Comparison of ENCODE assay signal across 31 cellular contexts in genomic region chr16:79843145-79843544, GRCh38.
"Had no signal": no experiment of that assay in that cellular context is flagged by ENCODE, and none has a peak within 500 bp of the region (broad histone marks: within the 10 kb centered on the region; RNA-seq: fewer than 3 reads in every experiment).

No MANE protein-coding gene starts in this region.

- H3K4me1 Mint-ChIP-seq: IgD-negative memory B cell had no signal

- H3K4me3 Mint-ChIP-seq: activated CD8-positive, alpha-beta T cell treated with anti-CD3 and anti-CD28 coated beads, Interleukin-2, amount 10 ng/mL, durations not matched to agents 7 days and 5 days; activated naive CD4-positive, alpha-beta T cell treated with anti-CD3 and anti-CD28 coated beads, Interleukin-2, amount 10 ng/mL, durations not matched to agents 7 days and 5 days; activated naive CD8-positive, alpha-beta T cell; activated naive CD8-positive, alpha-beta T cell treated with anti-CD3 and anti-CD28 coated beads, Interleukin-2, amount 50 U/mL, for 24 hours; brain; IgD-negative memory B cell had no signal

- H3K36me3 Mint-ChIP-seq: activated naive CD4-positive, alpha-beta T cell treated with anti-CD3 and anti-CD28 coated beads, Interleukin-2, amount 10 ng/mL, durations not matched to agents 7 days and 5 days; activated naive CD8-positive, alpha-beta T cell; brain; IgD-negative memory B cell had no signal

- H3K9me3 Mint-ChIP-seq: activated naive CD4-positive, alpha-beta T cell treated with anti-CD3 and anti-CD28 coated beads, Interleukin-2, amount 10 ng/mL, durations not matched to agents 7 days and 5 days; activated naive CD8-positive, alpha-beta T cell treated with anti-CD3 and anti-CD28 coated beads, Interleukin-2, amount 50 U/mL, for 24 hours; IgD-negative memory B cell had no signal

- H3K27ac Mint-ChIP-seq: activated CD8-positive, alpha-beta T cell treated with anti-CD3 and anti-CD28 coated beads, Interleukin-2, amount 10 ng/mL, durations not matched to agents 7 days and 5 days; activated naive CD4-positive, alpha-beta T cell treated with anti-CD3 and anti-CD28 coated beads, Interleukin-2, amount 10 ng/mL, durations not matched to agents 7 days and 5 days; activated naive CD8-positive, alpha-beta T cell; activated naive CD8-positive, alpha-beta T cell treated with anti-CD3 and anti-CD28 coated beads, Interleukin-2, amount 50 U/mL, for 24 hours; brain; IgD-negative memory B cell had no signal

- DNase-seq: activated CD4-positive, alpha-beta T cell treated with anti-CD3 and anti-CD28 coated beads for 1 hour; activated CD4-positive, CD25-positive, alpha-beta regulatory T cell; activated CD8-positive, alpha-beta T cell treated with anti-CD3 and anti-CD28 coated beads, Interleukin-2, amount 10 ng/mL, durations not matched to agents 7 days and 5 days; activated effector memory CD4-positive, alpha-beta T cell treated with Interleukin-2 at 50 U/mL for 16 hours; activated naive CD4-positive, alpha-beta T cell treated with anti-CD3 and anti-CD28 coated beads, Interleukin-2, amount 10 ng/mL, durations not matched to agents 7 days and 5 days; activated naive CD8-positive, alpha-beta T cell treated with anti-CD3 and anti-CD28 coated beads, Interleukin-2, amount 50 U/mL, for 24 hours; anterior cingulate cortex; caudate nucleus; cerebellar nuclear complex; Kasumi-1; KG1; MG63; NCI-H1048; NCI-H1105 treated with DMSO at 0.1 percent for 48 hours; NCI-H1436; NCI-H1694; NCI-H1930; NCI-H2081 treated with DMSO at 0.1 percent for 48 hours; NCI-H226; NCI-H446 treated with DMSO at 0.1 percent for 48 hours; NCI-H524; NCI-H69; NCI-H82; SHP77 treated with DMSO at 0.1 percent for 48 hours; SK-N-SH; T-helper 9 cell; WERI-Rb-1 had no signal

- H3K27me3 Mint-ChIP-seq: activated naive CD4-positive, alpha-beta T cell treated with anti-CD3 and anti-CD28 coated beads, Interleukin-2, amount 10 ng/mL, durations not matched to agents 7 days and 5 days had no signal

- ATAC-seq: activated CD8-positive, alpha-beta T cell treated with anti-CD3 and anti-CD28 coated beads, Interleukin-2, amount 10 ng/mL, durations not matched to agents 7 days and 5 days; Panc1 had no signal
